In genomic region chr9:68746564-68746963, GRCh38 we compare ENCODE assay signal across 21 cellular contexts. TPM values are rescaled to one million over a fixed set of nuclear protein-coding genes. Genes with fewer than 3 reads are reported as not detected.
DNase-seq lines count a peak whose midpoint lies in the region; TF ChIP-seq lines count a peak whose summit lies in the region.
"Had no signal": no experiment of that assay in that cellular context is flagged by ENCODE, and none has a peak within 500 bp of the region (broad histone marks: within the 10 kb centered on the region; RNA-seq: fewer than 3 reads in every experiment).

No MANE protein-coding gene starts in this region.

- H3K9me3 ChIP-seq in colonic mucosa (no peaks in the 10 kb centered on the region), transverse colon (no peaks in the 10 kb centered on the region)
- H3K9me3 ChIP-seq: esophagus muscularis mucosa, prostate gland, tibial artery had no signal

- H3K4me3 ChIP-seq in colonic mucosa (no peak overlapping the region), transverse colon (no peak overlapping the region)
- H3K4me3 ChIP-seq: esophagus muscularis mucosa, GM12878, prostate gland, tibial artery had no signal

- no peak for TF ChIP-seq POLR2A in transverse colon (IDR thresholded peaks at IDR 0.05)

- H3K27ac Mint-ChIP-seq in mesothelial cell of epicardium = peak overlapping the region; percentile 97
- H3K27ac Mint-ChIP-seq: activated CD4-positive, alpha-beta T cell treated with anti-CD3 and anti-CD28 coated beads for 36 hours; activated CD8-positive, alpha-beta T cell treated with anti-CD3 and anti-CD28 coated beads, Interleukin-2, amount 10 ng/mL, durations not matched to agents 7 days and 5 days; activated naive CD4-positive, alpha-beta T cell treated with anti-CD3 and anti-CD28 coated beads, Interleukin-2, amount 50 U/mL, for 72 hours; dendritic cell treated with granulocyte-macrophage colony-stimulating factor and Interleukin-4, amounts not matched to agents 40 ng/mL and 50 ng/mL, for 4 days; T-helper 17 cell had no signal

- H3K9me3 Mint-ChIP-seq in mesothelial cell of epicardium = no peaks in the 10 kb centered on the region
- H3K9me3 Mint-ChIP-seq: activated naive CD4-positive, alpha-beta T cell treated with anti-CD3 and anti-CD28 coated beads, Interleukin-2, amount 50 U/mL, for 72 hours; dendritic cell treated with granulocyte-macrophage colony-stimulating factor and Interleukin-4, amounts not matched to agents 40 ng/mL and 50 ng/mL, for 4 days; stimulated activated naive CD8-positive, alpha-beta T cell treated with anti-CD3 and anti-CD28 coated beads, Interleukin-15, amount 100 ng/mL, for 72 hours had no signal

- intact Hi-C loops in colonic mucosa (cut with DNase I) (no loop called here), transverse colon (cut with DNase I; ENCODE audit: low total_unique reads) (no loop called here)

- peak overlapping the region; percentile 42 for H3K27ac ChIP-seq in colonic mucosa
- H3K27ac ChIP-seq in transverse colon = peak overlapping the region; percentile 42 to 63 (median 55)
- H3K27ac ChIP-seq: esophagus muscularis mucosa, HL-60, prostate gland, tibial artery had no signal

- no peak for TF ChIP-seq CTCF in colonic mucosa (IDR thresholded peaks at IDR 0.05)
- no peak for TF ChIP-seq CTCF in mesothelial cell of epicardium (IDR thresholded peaks at IDR 0.05; ENCODE audit: unreplicated experiment)
- no peak for TF ChIP-seq CTCF in transverse colon (IDR thresholded peaks at IDR 0.05)

- peaks cover 12% of the 10 kb centered on the region for H3K4me1 ChIP-seq in colonic mucosa
- H3K4me1 ChIP-seq in transverse colon = peaks cover 3 to 34% (median 18%) of the 10 kb centered on the region in 4 donors
- H3K4me1 ChIP-seq: esophagus muscularis mucosa, prostate gland had no signal

- 77% methylated on average over 2 of the region's 2 CpGs; no CpG with 5 or more reads in 1 of the 2 donors for WGBS in transverse colon (ENCODE audit: low coverage in 1 of 2), 2 donors

- H3K27me3 ChIP-seq in colonic mucosa (no peaks in the 10 kb centered on the region), transverse colon (no peaks in the 10 kb centered on the region)
- H3K27me3 ChIP-seq: esophagus muscularis mucosa, tibial artery had no signal

- H3K36me3 ChIP-seq in colonic mucosa = no peaks in the 10 kb centered on the region
- H3K36me3 ChIP-seq in transverse colon = no peaks in the 10 kb centered on the region
- H3K36me3 ChIP-seq: esophagus muscularis mucosa, prostate gland, tibial artery had no signal

- DNase-seq in OCI-M1 (lab: John Stamatoyannopoulos, UW) (peak; percentile 79), colonic mucosa (no peak), mesothelial cell of epicardium (ENCODE audit: low spot score in 2 of 2, unreplicated experiment in 2 of 2) (no peak), transverse colon (no peak), NCI-H1105 (lab: John Stamatoyannopoulos, UW) (no peak), LoVo (ENCODE audit: low spot score) (no peak), hypothalamus (lab: John Stamatoyannopoulos, UW) (no peak)
- DNase-seq: activated CD4-positive, alpha-beta T cell treated with anti-CD3 and anti-CD28 coated beads for 36 hours; activated CD8-positive, alpha-beta T cell treated with anti-CD3 and anti-CD28 coated beads, Interleukin-2, amount 10 ng/mL, durations not matched to agents 7 days and 5 days; activated T-cell treated with anti-CD3 and anti-CD28 coated beads for 4 hours; C1 segment of cervical spinal cord; MV-4-11; stimulated activated naive CD8-positive, alpha-beta T cell treated with anti-CD3 and anti-CD28 coated beads, Interleukin-15, amount 100 ng/mL, for 72 hours; T-helper 17 cell; tibial artery had no signal

- in situ Hi-C loops in transverse colon (cut with MboI; ENCODE audit: low pct_ligation_motif_present in 1 of 4, low pct_unique_long_range_greater_than_20kb in 1 of 4, low sequenced_read_pairs in 3 of 4) = no loop called here

- peaks cover 18% of the 10 kb centered on the region for H3K4me1 Mint-ChIP-seq in mesothelial cell of epicardium
- H3K4me1 Mint-ChIP-seq: activated CD4-positive, alpha-beta T cell treated with anti-CD3 and anti-CD28 coated beads for 36 hours had no signal

- H3K4me3 Mint-ChIP-seq in mesothelial cell of epicardium = peak overlapping the region; percentile 17
- H3K4me3 Mint-ChIP-seq: activated CD4-positive, alpha-beta T cell treated with anti-CD3 and anti-CD28 coated beads for 36 hours; activated CD8-positive, alpha-beta T cell treated with anti-CD3 and anti-CD28 coated beads, Interleukin-2, amount 10 ng/mL, durations not matched to agents 7 days and 5 days; dendritic cell treated with granulocyte-macrophage colony-stimulating factor and Interleukin-4, amounts not matched to agents 40 ng/mL and 50 ng/mL, for 4 days; stimulated activated naive CD8-positive, alpha-beta T cell treated with anti-CD3 and anti-CD28 coated beads, Interleukin-15, amount 100 ng/mL, for 72 hours; T-helper 17 cell had no signal

- no peak for TF ChIP-seq EP300 in transverse colon (IDR thresholded peaks at IDR 0.05; ENCODE audit: low read depth)

- no peaks in the 10 kb centered on the region for H3K27me3 Mint-ChIP-seq in mesothelial cell of epicardium (ENCODE audit: low read depth)
- H3K27me3 Mint-ChIP-seq: activated CD4-positive, alpha-beta T cell treated with anti-CD3 and anti-CD28 coated beads for 36 hours; dendritic cell treated with granulocyte-macrophage colony-stimulating factor and Interleukin-4, amounts not matched to agents 40 ng/mL and 50 ng/mL, for 4 days; stimulated activated naive CD8-positive, alpha-beta T cell treated with anti-CD3 and anti-CD28 coated beads, Interleukin-15, amount 100 ng/mL, for 72 hours had no signal

- H3K36me3 Mint-ChIP-seq in mesothelial cell of epicardium = no peaks in the 10 kb centered on the region
- H3K36me3 Mint-ChIP-seq: activated naive CD4-positive, alpha-beta T cell treated with anti-CD3 and anti-CD28 coated beads, Interleukin-2, amount 50 U/mL, for 72 hours had no signal

- H3K9ac ChIP-seq in colonic mucosa (ENCODE audit: low read depth in 2 of 2, low read length in 2 of 2) = peak overlapping the region in 1 of 2 donors; percentile 38

RNA-seq across cellular contexts. Expression of gene PIP5K1B, which starts 41.5 kb away (rescaled TPM):
- total RNA-seq in colonic mucosa (10 to 100 TPM; 59.2 to 74.2 TPM), mesothelial cell of epicardium (0.87 to 1.4 TPM (median 1.3 TPM) in 3 replicates), transverse colon (100 to 1,000 TPM in 1 of 4 donors, 10 to 100 TPM in 3; 45.6 to 104 (median 76.0) TPM)

Comparison
In these comparisons a context has a peak if more than half of its experiments do, and no peak if none do; other contexts are left out.
1. RNA of gene PIP5K1B, which starts 41.5 kb away (total RNA-seq): 45.6 to 104 TPM in transverse colon and 59.2 to 74.2 TPM in colonic mucosa; 0.87 to 1.4 TPM in mesothelial cell of epicardium; every median in the first group is over 10 times any median in the second.